Comparison of ENCODE assay signal across 22 cellular contexts in the genomic region with DNA sequence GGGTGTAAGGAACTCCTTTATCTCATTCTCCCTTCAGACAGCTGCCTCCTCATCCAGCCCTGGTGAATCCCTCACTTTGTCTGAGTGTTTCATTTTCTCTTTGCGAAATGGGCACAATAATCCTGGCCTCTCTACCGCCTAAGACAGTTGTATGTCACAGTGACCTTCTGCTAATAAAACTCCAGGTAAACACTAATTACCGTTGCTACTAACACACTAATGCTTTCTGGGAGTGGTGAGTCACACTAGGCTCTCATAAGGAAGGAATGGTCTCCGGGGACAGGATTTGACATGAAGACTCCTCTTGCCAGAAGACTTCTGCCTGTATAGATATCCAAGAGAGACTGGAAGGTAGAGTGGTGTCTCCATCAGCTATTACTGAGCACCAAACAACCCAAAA.
A peak's percentile ranks its signal among the peaks of the same experiment; 100 is the strongest.
DNase-seq lines count a peak whose midpoint lies in the region; ATAC-seq and TF ChIP-seq lines count a peak whose summit lies in the region.
"Had no signal": no experiment of that assay in that cellular context is flagged by ENCODE, and none has a peak within 500 bp of the region (broad histone marks: within the 10 kb centered on the region; RNA-seq: fewer than 3 reads in every experiment).

No MANE protein-coding gene starts in this region.

- H3K36me3 ChIP-seq in body of pancreas (replicated peaks in 1 of 2; ENCODE audit: insufficient read depth in 1 of 2, low read depth in 2 of 2), result no peaks in the 10 kb centered on the region
- no peaks in the 10 kb centered on the region for H3K36me3 ChIP-seq in hepatocyte (replicated peaks; ENCODE audit: insufficient read depth, low read depth)
- no peaks in the 10 kb centered on the region for H3K36me3 ChIP-seq in smooth muscle cell (ENCODE audit: low read depth)
- H3K36me3 ChIP-seq: esophagus squamous epithelium, heart right ventricle, stomach had no signal

- H3K27ac ChIP-seq in body of pancreas (peak overlapping the region; percentile 26 to 80 (median 76)), hepatocyte (peak overlapping the region; percentile 31), smooth muscle cell (ENCODE audit: low read depth) (peak overlapping the region; percentile 56)
- H3K27ac ChIP-seq: C4-2B, esophagus squamous epithelium, heart right ventricle, stomach had no signal

- CTCF ChIA-PET in activated CD4-positive, alpha-beta T cell treated with anti-CD3 and anti-CD28 coated beads for 36 hours (lab: Charles Lee), result interaction anchor here (1.1 kb wide), 1 partner anchor 224 kb away, joined by 3 read pairs; no protein-coding TSS in a partner anchor

- no peak overlapping the region for H3K4me3 Mint-ChIP-seq in activated CD4-positive, alpha-beta T cell treated with anti-CD3 and anti-CD28 coated beads for 36 hours
- H3K4me3 Mint-ChIP-seq: activated naive CD4-positive, alpha-beta T cell treated with anti-CD3 and anti-CD28 coated beads for 36 hours had no signal

- H3K27me3 ChIP-seq in body of pancreas (no peaks in the 10 kb centered on the region), hepatocyte (no peaks in the 10 kb centered on the region), smooth muscle cell (ENCODE audit: low read depth) (peaks cover 61% of the 10 kb centered on the region)
- H3K27me3 ChIP-seq: esophagus squamous epithelium, heart right ventricle, stomach had no signal

- no peaks in the 10 kb centered on the region for H3K27me3 Mint-ChIP-seq in activated CD4-positive, alpha-beta T cell treated with anti-CD3 and anti-CD28 coated beads for 36 hours

- 55 to 64% methylated on average over 4 of the region's 4 CpGs for WGBS in body of pancreas, 2 donors
- 58% methylated on average over 4 of the region's 4 CpGs for WGBS in hepatocyte (ENCODE audit: low lambda C conversion rate, missing lambda C conversion rate)
- WGBS in smooth muscle cell (ENCODE audit: low lambda C conversion rate), result 60% methylated on average over 4 of the region's 4 CpGs

- H3K9me3 ChIP-seq in body of pancreas (no peaks in the 10 kb centered on the region), hepatocyte (ENCODE audit: low read depth) (no peaks in the 10 kb centered on the region), smooth muscle cell (replicated peaks; ENCODE audit: low read depth) (no peaks in the 10 kb centered on the region)
- H3K9me3 ChIP-seq: esophagus squamous epithelium, heart right ventricle, stomach had no signal

- H3K9ac ChIP-seq in smooth muscle cell (ENCODE audit: low read depth), result no peak overlapping the region

- no peaks in the 10 kb centered on the region for H3K9me2 ChIP-seq in hepatocyte (replicated peaks; ENCODE audit: insufficient read depth)

- intact Hi-C loops in body of pancreas (cut with DNase I), result no loop called here
- intact Hi-C loops in activated CD4-positive, alpha-beta T cell treated with anti-CD3 and anti-CD28 coated beads for 36 hours (cut with DNase I, micrococcal nuclease), result no loop called here

- H3K27ac Mint-ChIP-seq in activated CD4-positive, alpha-beta T cell treated with anti-CD3 and anti-CD28 coated beads for 36 hours, result no peak overlapping the region
- H3K27ac Mint-ChIP-seq: activated naive CD4-positive, alpha-beta T cell treated with anti-CD3 and anti-CD28 coated beads for 36 hours had no signal

- H3K79me2 ChIP-seq in hepatocyte, result no peaks in the 10 kb centered on the region
- H3K79me2 ChIP-seq in smooth muscle cell (ENCODE audit: low read depth), result no peaks in the 10 kb centered on the region

- DNase-seq in NCI-H82 (lab: John Stamatoyannopoulos, UW) (peak; percentile 22), NCI-H82 treated with DMSO at 0.1 percent for 48 hours (lab: John Stamatoyannopoulos, UW; ENCODE audit: unreplicated experiment) (no peak), body of pancreas (no peak), hepatocyte (ENCODE audit: low spot score) (peak; percentile 59), smooth muscle cell (lab: John Stamatoyannopoulos, UW; ENCODE audit: unreplicated experiment) (no peak), NCI-H524 (lab: John Stamatoyannopoulos, UW) (no peak), NOMO-1 treated with DMSO at 0.1 percent for 48 hours (lab: John Stamatoyannopoulos, UW; ENCODE audit: unreplicated experiment) (no peak)
- no peak for DNase-seq in activated CD4-positive, alpha-beta T cell treated with anti-CD3 and anti-CD28 coated beads for 36 hours
- DNase-seq: activated CD4-positive, alpha-beta T cell treated with anti-CD3 and anti-CD28 coated beads, Interleukin-2, amount 50 U/mL, for 4 hours; activated naive CD4-positive, alpha-beta T cell treated with anti-CD3 and anti-CD28 coated beads for 36 hours; DMS79; esophagus squamous epithelium; HCEC 1CT; heart right ventricle; kidney; midbrain; NCI-H2029; NCI-H524 treated with DMSO at 0.1 percent for 48 hours; right cardiac atrium; stomach had no signal

- peaks cover 34% of the 10 kb centered on the region for H3K4me1 Mint-ChIP-seq in activated CD4-positive, alpha-beta T cell treated with anti-CD3 and anti-CD28 coated beads for 36 hours

- H3K4me3 ChIP-seq in body of pancreas (no peak overlapping the region), hepatocyte (no peak overlapping the region), smooth muscle cell (no peak overlapping the region)
- H3K4me3 ChIP-seq: esophagus squamous epithelium, heart right ventricle, stomach had no signal

- no peaks in the 10 kb centered on the region for H3K36me3 Mint-ChIP-seq in activated CD4-positive, alpha-beta T cell treated with anti-CD3 and anti-CD28 coated beads for 36 hours (ENCODE audit: low read depth)

- no peaks in the 10 kb centered on the region for H3K9me3 Mint-ChIP-seq in activated CD4-positive, alpha-beta T cell treated with anti-CD3 and anti-CD28 coated beads for 36 hours (ENCODE audit: low read depth)
- H3K9me3 Mint-ChIP-seq: activated naive CD4-positive, alpha-beta T cell treated with anti-CD3 and anti-CD28 coated beads for 36 hours had no signal

- TF ChIP-seq POLR2A in body of pancreas (IDR thresholded peaks at IDR 0.05), result no peak

- POLR2A ChIA-PET in activated CD4-positive, alpha-beta T cell treated with anti-CD3 and anti-CD28 coated beads for 36 hours (lab: Charles Lee), result no interaction called here

- no peak overlapping the region for H2AFZ ChIP-seq in hepatocyte
- H2AFZ ChIP-seq in smooth muscle cell (ENCODE audit: low read depth), result no peak overlapping the region

- no peak for ATAC-seq in body of pancreas
- ATAC-seq in activated CD4-positive, alpha-beta T cell treated with anti-CD3 and anti-CD28 coated beads for 36 hours, result no peak
- ATAC-seq: heart right ventricle, right cardiac atrium, SK-N-SH treated with all-trans-retinoic acid at 6 μM for 48 hours had no signal

- no peaks in the 10 kb centered on the region for H3F3A ChIP-seq in smooth muscle cell (ENCODE audit: low read depth)

- H3K4me1 ChIP-seq in body of pancreas, result peaks cover 36% of the 10 kb centered on the region
- no peaks in the 10 kb centered on the region for H3K4me1 ChIP-seq in hepatocyte (ENCODE audit: insufficient read depth)
- no peaks in the 10 kb centered on the region for H3K4me1 ChIP-seq in smooth muscle cell (ENCODE audit: low read depth)
- H3K4me1 ChIP-seq: stomach had no signal

- TF ChIP-seq CTCF in body of pancreas (IDR thresholded peaks at IDR 0.05) (no peak), hepatocyte (IDR thresholded peaks at IDR 0.05; ENCODE audit: poor library complexity) (no peak), smooth muscle cell (IDR thresholded peaks at IDR 0.05; ENCODE audit: borderline replicate concordance, insufficient read depth, poor library complexity, severe bottlenecking) (no peak)

- H3K4me2 ChIP-seq in hepatocyte (peak overlapping the region; percentile 1), smooth muscle cell (no peak overlapping the region)

- H4K20me1 ChIP-seq in hepatocyte (ENCODE audit: insufficient read depth, poor library complexity, severe bottlenecking), result no peaks in the 10 kb centered on the region
- H4K20me1 ChIP-seq in smooth muscle cell (ENCODE audit: low read depth), result no peaks in the 10 kb centered on the region

Comparison
In these comparisons a context has a peak if more than half of its experiments do, and no peak if none do; other contexts are left out.
1. DNase-seq: peak in NCI-H82 (single experiment) and hepatocyte (single experiment); none in NCI-H82 treated with DMSO at 0.1 percent for 48 hours (single experiment), body of pancreas (0 of 4), smooth muscle cell (single experiment), NCI-H524 (0 of 2), activated CD4-positive, alpha-beta T cell treated with anti-CD3 and anti-CD28 coated beads for 36 hours (single experiment) and NOMO-1 treated with DMSO at 0.1 percent for 48 hours (single experiment).
2. Peak in every context shown above with its lines, with median percentiles within 50 percentile points of each other: H3K27ac ChIP-seq.